In genomic region chr13:78603240-78603947, GRCh38 we compare ENCODE assay signal across 8 cellular contexts. TPM values are rescaled to one million over a fixed set of nuclear protein-coding genes. Genes with fewer than 3 reads are reported as not detected.
A peak's percentile ranks its signal among the peaks of the same experiment; 100 is the strongest.
DNase-seq lines count a peak whose midpoint lies in the region; ATAC-seq, FAIRE-seq and TF ChIP-seq lines count a peak whose summit lies in the region.

POU4F1 (minus strand) TSS chr13:78603552; CDS start chr13:78603326, 226 bp downstream.

- peak within 1 kb of the TSS; percentile 37 for H3K4me3 ChIP-seq in mesodermal cell (ENCODE audit: extremely low read depth, insufficient read depth, low read length, poor library complexity, severe bottlenecking)

- peak; percentile 80 for DNase-seq in GM12891 (ENCODE audit: insufficient read length, low spot score)
- DNase-seq in NCI-H1105 (lab: John Stamatoyannopoulos, UW), result peak; percentile 75
- DNase-seq in T-helper 2 cell, result peak; percentile 22 to 88 (median 44)
- no peak for DNase-seq in central memory CD8-positive, alpha-beta T cell (ENCODE audit: low spot score in 2 of 2)
- DNase-seq in stimulated activated naive CD4-positive, alpha-beta T cell treated with Interleukin-2 at 50 U/mL for 16 hours (lab: John Stamatoyannopoulos, UW), result peak; percentile 27
- no peak for DNase-seq in midbrain (lab: John Stamatoyannopoulos, UW)

- H3K36me3 ChIP-seq in mesodermal cell (ENCODE audit: control insufficient read depth, insufficient read depth, low read length), result no peaks in the 10 kb centered on the region

- H3K4me1 Mint-ChIP-seq in central memory CD8-positive, alpha-beta T cell, result peaks cover 30% of the 10 kb centered on the region

- H3K4me3 Mint-ChIP-seq in central memory CD8-positive, alpha-beta T cell, result peak within 1 kb of the TSS; percentile 84

- H3K27ac Mint-ChIP-seq in central memory CD8-positive, alpha-beta T cell (ENCODE audit: low read depth), result peak within 1 kb of the TSS; percentile 89

- ATAC-seq in HG02610 (IDR thresholded peaks at IDR 0.05; ENCODE audit: unreplicated experiment), result peak; percentile 89
- peak; percentile 66 for ATAC-seq in central memory CD8-positive, alpha-beta T cell (replicated peaks; ENCODE audit: extremely low read depth, poor library complexity, severe bottlenecking)

- 1% methylated on average over 36 to 53 of the region's 80 CpGs for WGBS in mesodermal cell (ENCODE audit: insufficient coverage in 2 of 2), 2 experiments

- peak; percentile 90 for FAIRE-seq in GM12891 (lab: Jason Lieb, UNC)

- H3K9me3 Mint-ChIP-seq in central memory CD8-positive, alpha-beta T cell, result no peaks in the 10 kb centered on the region

- peaks cover 22% of the 10 kb centered on the region for H3K36me3 Mint-ChIP-seq in central memory CD8-positive, alpha-beta T cell (ENCODE audit: insufficient read depth)

- peaks cover 99% of the 10 kb centered on the region for H3K27me3 Mint-ChIP-seq in central memory CD8-positive, alpha-beta T cell

- H3K4me1 ChIP-seq in mesodermal cell (ENCODE audit: control insufficient read depth, insufficient read depth, low read length, poor library complexity, severe bottlenecking), result peaks cover 1% of the 10 kb centered on the region

- H3K9me3 ChIP-seq in mesodermal cell (ENCODE audit: control insufficient read depth, low read length), result no peaks in the 10 kb centered on the region

- no peak for TF ChIP-seq POLR2A in GM12891 (IDR thresholded peaks at IDR 0.05; ENCODE audit: low read depth, low read length)

- no peak within 1 kb of the TSS for H3K27ac ChIP-seq in mesodermal cell (ENCODE audit: low read depth, low read length, severe bottlenecking)

TF ChIP-seq in GM12891, 5 proteins besides CTCF, POLR2A, EP300 and RAD21:
- TF ChIP-seq TAF1 (IDR thresholded peaks at IDR 0.05; ENCODE audit: low read depth, low read length) (no peak), POLR2AphosphoS5 (IDR thresholded peaks at IDR 0.05; ENCODE audit: low read depth, low read length) (no peak), PAX5 (IDR thresholded peaks at IDR 0.05; ENCODE audit: insufficient read depth, low read length, severe bottlenecking) (no peak), POU2F2 (IDR thresholded peaks at IDR 0.05; ENCODE audit: low read depth, low read length) (no peak), SPI1 (IDR thresholded peaks at IDR 0.05; ENCODE audit: low read depth, low read length) (no peak)

RNA-seq across cellular contexts. Expression of gene POU4F1, which starts in this region (rescaled TPM):
- 0.12 TPM for polyA plus RNA-seq in GM12891 (2012; ENCODE audit: low read depth, missing spikeins)
- 0.37 TPM for polyA plus RNA-seq in mesodermal cell (2013, experiment 1 of 2)
- 0.46 TPM for polyA plus RNA-seq in mesodermal cell (2013, experiment 2 of 2)

Comparison
In these comparisons a context has a peak if more than half of its experiments do, and no peak if none do; other contexts are left out.
1. DNase-seq: peak in GM12891 (single experiment), NCI-H1105 (single experiment), T-helper 2 cell (5 of 5) and stimulated activated naive CD4-positive, alpha-beta T cell treated with Interleukin-2 at 50 U/mL for 16 hours (single experiment); none in central memory CD8-positive, alpha-beta T cell (0 of 2) and midbrain (single experiment).